In genomic region chr21:44761011-44761729, GRCh38 we compare ENCODE assay signal across 9 cellular contexts. TPM values are rescaled to one million over a fixed set of nuclear protein-coding genes. Genes with fewer than 3 reads are reported as not detected.
DNase-seq lines count a peak whose midpoint lies in the region; ATAC-seq and TF ChIP-seq lines count a peak whose summit lies in the region.
"Had no signal": no experiment of that assay in that cellular context is flagged by ENCODE, and none has a peak within 500 bp of the region (broad histone marks: within the 10 kb centered on the region; RNA-seq: fewer than 3 reads in every experiment).

No MANE protein-coding gene starts in this region.

- no peaks in the 10 kb centered on the region for H3K23me2 ChIP-seq in H9 (ENCODE audit: insufficient read length, low read depth, low read length, poor library complexity, severe bottlenecking)

- no peaks in the 10 kb centered on the region for H3K9me3 Mint-ChIP-seq in H9

- no peak overlapping the region for H3K23ac ChIP-seq in H9 (ENCODE audit: insufficient read length, low read depth, low read length)

- no peak overlapping the region for H3K4ac ChIP-seq in H9 (ENCODE audit: low read depth, low read length)

- no peak overlapping the region for H2BK20ac ChIP-seq in H9 (ENCODE audit: low read depth, low read length, poor library complexity, severe bottlenecking)

- no peak overlapping the region for H3K4me2 ChIP-seq in H9 (ENCODE audit: insufficient read depth, insufficient read length, low read length)

- H2BK120ac ChIP-seq in H9 (ENCODE audit: low read depth, low read length, poor library complexity, severe bottlenecking) = no peak overlapping the region

- H3K79me2 ChIP-seq in H9 (ENCODE audit: insufficient read depth, low read length) = no peaks in the 10 kb centered on the region

- peaks cover 30 to 37% of the 10 kb centered on the region in 2 experiments for H3K4me1 Mint-ChIP-seq in H9

- no peaks in the 10 kb centered on the region for H3K79me1 ChIP-seq in H9 (ENCODE audit: insufficient read depth, low read depth, low read length, poor library complexity, severe bottlenecking)

- no peak overlapping the region for H4K8ac ChIP-seq in H9 (replicated peaks; ENCODE audit: insufficient read length, low read depth, low read length)

- WGBS in H9 (ENCODE audit: extremely low coverage, insufficient read length, low lambda C conversion rate) = no CpG with 5 or more reads among the region's 21 CpGs

- H2BK15ac ChIP-seq in H9 (ENCODE audit: low read depth, low read length) = no peak overlapping the region

- TF ChIP-seq CTCF in H9 (conservative IDR thresholded peaks at IDR 0.05) (peak; percentile 84), VCaP (conservative IDR thresholded peaks at IDR 0.05) (peak; percentile 78)

- H3K27ac Mint-ChIP-seq in H9 = peak overlapping the region in 1 of 3 experiments; percentile 37; a peak in 1 of 7 replicates

- peak; percentile 16 for ATAC-seq in left lobe of liver

- no peak overlapping the region for H4K91ac ChIP-seq in H9 (ENCODE audit: insufficient read length, low read depth, low read length)

- H3K27me3 Mint-ChIP-seq in H9 (ENCODE audit: low read depth) = peaks cover 5% of the 10 kb centered on the region

- H2BK5ac ChIP-seq in H9 (ENCODE audit: insufficient read length, low read length) = no peak overlapping the region

- no peak overlapping the region for H3K4me3 Mint-ChIP-seq in H9

- no peaks in the 10 kb centered on the region for H3K9me3 ChIP-seq in H9 (ENCODE audit: control insufficient read depth, low read depth, low read length)

- no peak overlapping the region for H3K18ac ChIP-seq in H9 (ENCODE audit: insufficient read length, low read depth, low read length)

- H3T11ph ChIP-seq in H9 (ENCODE audit: low read length) = no peak overlapping the region

- no peak overlapping the region for H2AFZ ChIP-seq in H9 (ENCODE audit: low read length)

- peak; percentile 38 for DNase-seq in COR-L47 (lab: John Stamatoyannopoulos, UW)
- peak; percentile 69 for DNase-seq in H9
- no peak for DNase-seq in left lobe of liver (ENCODE audit: low spot score)
- DNase-seq in AG20443 (ENCODE audit: low spot score) = no peak
- no peak for DNase-seq in GOT3 (lab: John Stamatoyannopoulos, UW)
- no peak for DNase-seq in NAMALWA (ENCODE audit: low spot score)
- no peak for DNase-seq in DMS79 (lab: John Stamatoyannopoulos, UW)

- peak overlapping the region; percentile 55 for H4K5ac ChIP-seq in H9 (ENCODE audit: insufficient read length, low read depth, low read length)

- H4K20me1 ChIP-seq in H9 (ENCODE audit: control insufficient read depth, insufficient read depth, insufficient read length) = no peaks in the 10 kb centered on the region

- H3K36me3 Mint-ChIP-seq in H9 (ENCODE audit: insufficient read depth in 1 of 3, low read depth in 3 of 3) = peaks cover 0 to 4% (median 0%) of the 10 kb centered on the region in 3 experiments; a peak in 2 of 7 replicates

- H3K4me1 ChIP-seq in H9 (ENCODE audit: insufficient read depth, low read length) = no peaks in the 10 kb centered on the region

- H3K27ac ChIP-seq in H9 (ENCODE audit: insufficient read length, low read depth, low read length) (no peak overlapping the region), VCaP (peak overlapping the region; percentile 76; the same call in 1 of the 2 replicates)

- H3K56ac ChIP-seq in H9 (ENCODE audit: insufficient read length, low read depth, low read length) = no peak overlapping the region

- no peak overlapping the region for H2BK12ac ChIP-seq in H9 (ENCODE audit: insufficient read length, low read depth, low read length)

- H3K14ac ChIP-seq in H9 (ENCODE audit: insufficient read depth, low read length) = no peak overlapping the region

- H3K27me3 ChIP-seq in H9 (ENCODE audit: insufficient read depth, low read length) = no peaks in the 10 kb centered on the region

- no peak overlapping the region for H2AK5ac ChIP-seq in H9 (ENCODE audit: insufficient read length, low read length)

- no peak overlapping the region for H3K9ac ChIP-seq in H9 (ENCODE audit: extremely low read depth, insufficient read length, low read length)

RNA-seq across cellular contexts. Expression of gene UBE2G2, which starts 40.5 kb away (rescaled TPM):
- 106 and 121 TPM in 2 replicates for total RNA-seq in H9 (2021)
- 43.4 TPM for total RNA-seq in left lobe of liver

RNA-seq across cellular contexts. Expression of gene TSPEAR, which starts 49.8 kb away (rescaled TPM):
- 1.2 and 1.3 TPM in 2 replicates for total RNA-seq in H9 (2021)
- total RNA-seq in left lobe of liver = not detected
- total RNA-seq: T-helper 1 cell treated with Interleukin-12 subunit alpha and Interleukin-12 subunit beta and Interleukin-4 antibody, amounts not matched to agents 30 ng/mL and 1 ng/mL, for 36 hours had no signal

RNA-seq across cellular contexts. Expression of gene SUMO3, which starts 56.7 kb away (rescaled TPM):
- 82.9 and 85.7 TPM in 2 replicates for total RNA-seq in H9 (2021)
- total RNA-seq in left lobe of liver = 32.2 TPM

Comparison
In these comparisons a context has a peak if more than half of its experiments do, and no peak if none do; other contexts are left out.
1. DNase-seq: peak in COR-L47 (single experiment) and H9 (single experiment); none in left lobe of liver (single experiment), AG20443 (single experiment), GOT3 (single experiment), NAMALWA (single experiment) and DMS79 (single experiment).